Comparison of ENCODE assay signal across 11 cellular contexts in the genomic region with DNA sequence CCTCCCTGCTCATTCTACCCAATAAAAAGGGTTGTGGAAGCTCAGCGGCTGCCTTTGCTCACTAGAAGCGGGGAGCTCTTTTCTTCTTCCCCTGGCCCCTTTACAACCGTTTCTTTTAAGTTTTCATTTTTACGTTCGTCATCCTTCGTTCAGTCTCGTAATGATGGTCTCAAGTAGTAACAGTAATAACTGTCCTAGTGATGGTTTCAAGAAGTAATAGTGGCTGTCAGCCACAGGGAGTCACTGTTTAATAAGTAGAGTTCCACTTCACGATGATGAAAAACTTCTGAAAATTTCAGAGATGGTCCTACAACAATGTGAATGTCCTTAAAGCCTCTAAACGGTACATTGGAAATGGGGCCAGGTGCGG. TPM values are rescaled to one million over a fixed set of nuclear protein-coding genes. Genes with fewer than 3 reads are reported as not detected.
A peak's percentile ranks its signal among the peaks of the same experiment; 100 is the strongest.
DNase-seq lines count a peak whose midpoint lies in the region; ATAC-seq and TF ChIP-seq lines count a peak whose summit lies in the region.
"Had no signal": no experiment of that assay in that cellular context is flagged by ENCODE, and none has a peak within 500 bp of the region (broad histone marks: within the 10 kb centered on the region; RNA-seq: fewer than 3 reads in every experiment).

No MANE protein-coding gene starts in this region.

- H3K27me3 ChIP-seq in MM.1S (replicated peaks; ENCODE audit: insufficient read depth, low read length), result no peaks in the 10 kb centered on the region
- H3K27me3 ChIP-seq in sigmoid colon, result no peaks in the 10 kb centered on the region

- POLR2A ChIA-PET in naive thymus-derived CD8-positive, alpha-beta T cell (lab: Charles Lee), result no interaction called here

- in situ Hi-C loops in ACHN (cut with HindIII; ENCODE audit: low pct_ligation_motif_present, low pct_unique_long_range_greater_than_20kb, low sequenced_read_pairs), result no loop called here

- H2AFZ ChIP-seq in MM.1S (ENCODE audit: low read length), result no peak overlapping the region

- peak; percentile 40 for TF ChIP-seq CTCF in GM12864 (IDR thresholded peaks at IDR 0.05; ENCODE audit: low read depth, low read length, missing control alignments)
- peak; percentile 48 for TF ChIP-seq CTCF in MM.1S (IDR thresholded peaks at IDR 0.05; ENCODE audit: low read length)
- peak; percentile 35 for TF ChIP-seq CTCF in choroid plexus epithelial cell (conservative IDR thresholded peaks at IDR 0.05; ENCODE audit: low read depth, low read length)
- no peak for TF ChIP-seq CTCF in sigmoid colon (IDR thresholded peaks at IDR 0.05)

- H3K4me2 ChIP-seq in MM.1S (ENCODE audit: low read depth, low read length), result no peak overlapping the region

- no peak overlapping the region for H3K4me3 ChIP-seq in GM12864 (ENCODE audit: low read depth, low read length)
- no peak overlapping the region for H3K4me3 ChIP-seq in MM.1S (ENCODE audit: low read length)
- no peak overlapping the region for H3K4me3 ChIP-seq in choroid plexus epithelial cell (ENCODE audit: low read depth, low read length)
- H3K4me3 ChIP-seq in sigmoid colon, result no peak overlapping the region

- no peak for TF ChIP-seq POLR2A in sigmoid colon (IDR thresholded peaks at IDR 0.05)

- intact Hi-C loops in sigmoid colon (cut with DNase I), result no loop called here

- no peaks in the 10 kb centered on the region for H3F3A ChIP-seq in MM.1S (ENCODE audit: insufficient read depth, low read length)

- H3K36me3 ChIP-seq in MM.1S (replicated peaks; ENCODE audit: insufficient read depth, low read length) (no peaks in the 10 kb centered on the region), sigmoid colon (no peaks in the 10 kb centered on the region)

- no peaks in the 10 kb centered on the region for H3K9me3 Mint-ChIP-seq in naive thymus-derived CD8-positive, alpha-beta T cell
- H3K9me3 Mint-ChIP-seq: activated T-helper 1 cell treated with anti-CD3 and anti-CD28 coated beads, Interleukin-12 subunit alpha, Interleukin-12 subunit beta, Interleukin-2, Interleukin-4 antibody, amounts not matched to agents 30 ng/mL and 10 ng/mL and 1 ng/mL, durations not matched to agents 14 hours and 24 hours and 36 hours; dendritic cell treated with granulocyte-macrophage colony-stimulating factor and Interleukin-4, amounts not matched to agents 40 ng/mL and 50 ng/mL, for 4 days had no signal

- peaks cover 5 to 18% (median 10%) of the 10 kb centered on the region in 5 donors for H3K27me3 Mint-ChIP-seq in naive thymus-derived CD8-positive, alpha-beta T cell

- no peak overlapping the region for H3K9ac ChIP-seq in MM.1S (ENCODE audit: low read length)

- DNase-seq in ACHN, result peak; percentile 11
- no peak for DNase-seq in GM12864 (ENCODE audit: low read depth)
- peak; percentile 37 for DNase-seq in MM.1S
- DNase-seq in choroid plexus epithelial cell (ENCODE audit: low read depth), result peak; percentile 27
- DNase-seq in sigmoid colon, result no peak
- DNase-seq in naive thymus-derived CD8-positive, alpha-beta T cell, result no peak
- DNase-seq: stimulated activated naive CD4-positive, alpha-beta T cell treated with Interleukin-2 at 50 U/mL for 16 hours had no signal

- H3K4me3 Mint-ChIP-seq in naive thymus-derived CD8-positive, alpha-beta T cell, result no peak overlapping the region
- H3K4me3 Mint-ChIP-seq: activated T-helper 1 cell treated with anti-CD3 and anti-CD28 coated beads, Interleukin-12 subunit alpha, Interleukin-12 subunit beta, Interleukin-2, Interleukin-4 antibody, amounts not matched to agents 30 ng/mL and 10 ng/mL and 1 ng/mL, durations not matched to agents 14 hours and 24 hours and 36 hours; dendritic cell treated with granulocyte-macrophage colony-stimulating factor and Interleukin-4, amounts not matched to agents 40 ng/mL and 50 ng/mL, for 4 days had no signal

- H3K79me2 ChIP-seq in MM.1S (ENCODE audit: low read length), result no peaks in the 10 kb centered on the region

- H3K4me1 Mint-ChIP-seq in naive thymus-derived CD8-positive, alpha-beta T cell, result peaks cover 0 to 9% (median 2%) of the 10 kb centered on the region in 4 donors

- no peaks in the 10 kb centered on the region for H3K4me1 ChIP-seq in MM.1S (ENCODE audit: low read length)
- no peaks in the 10 kb centered on the region for H3K4me1 ChIP-seq in sigmoid colon

- H3K27ac ChIP-seq in MM.1S (ENCODE audit: low read length), result no peak overlapping the region
- no peak overlapping the region for H3K27ac ChIP-seq in sigmoid colon

- peak overlapping the region in 1 of 10 donors; percentile 67 for H3K27ac Mint-ChIP-seq in naive thymus-derived CD8-positive, alpha-beta T cell
- H3K27ac Mint-ChIP-seq: activated T-helper 1 cell treated with anti-CD3 and anti-CD28 coated beads, Interleukin-12 subunit alpha, Interleukin-12 subunit beta, Interleukin-2, Interleukin-4 antibody, amounts not matched to agents 30 ng/mL and 10 ng/mL and 1 ng/mL, durations not matched to agents 14 hours and 24 hours and 36 hours; dendritic cell treated with granulocyte-macrophage colony-stimulating factor and Interleukin-4, amounts not matched to agents 40 ng/mL and 50 ng/mL, for 4 days had no signal

- no peaks in the 10 kb centered on the region for H4K20me1 ChIP-seq in MM.1S (ENCODE audit: insufficient read depth, low read length)

- H3K9me2 ChIP-seq in MM.1S (replicated peaks; ENCODE audit: insufficient read depth, low read length), result no peaks in the 10 kb centered on the region

- 50 to 64% methylated on average over 10 of the region's 10 CpGs for WGBS in sigmoid colon, 2 donors

- no peak for ATAC-seq in naive thymus-derived CD8-positive, alpha-beta T cell
- ATAC-seq in HG03097 (IDR thresholded peaks at IDR 0.05; ENCODE audit: low FRiP score, unreplicated experiment) (no peak), HG03108 (IDR thresholded peaks at IDR 0.05; ENCODE audit: unreplicated experiment) (no peak)

- no peaks in the 10 kb centered on the region for H3K9me3 ChIP-seq in MM.1S (replicated peaks; ENCODE audit: insufficient read depth, low read length)
- no peaks in the 10 kb centered on the region for H3K9me3 ChIP-seq in sigmoid colon

- H3K36me3 Mint-ChIP-seq in naive thymus-derived CD8-positive, alpha-beta T cell, result no peaks in the 10 kb centered on the region

- TF ChIP-seq EP300 in sigmoid colon (IDR thresholded peaks at IDR 0.05), result no peak

RNA-seq across cellular contexts. Expression of gene UGT3A2, which starts 6.2 kb away (rescaled TPM):
- total RNA-seq in sigmoid colon, result under 1 TPM in 1 of 4 donors, not detected in 3; 0.68 TPM
- under 1 TPM in 1 of 3 donors, not detected in 2; 0.07 TPM for polyA plus RNA-seq in sigmoid colon
- total RNA-seq in naive thymus-derived CD8-positive, alpha-beta T cell, result not detected
- not detected for polyA plus RNA-seq in naive thymus-derived CD8-positive, alpha-beta T cell
- total RNA-seq: activated T-helper 1 cell treated with anti-CD3 and anti-CD28 coated beads, Interleukin-12 subunit alpha, Interleukin-12 subunit beta, Interleukin-2, Interleukin-4 antibody, amounts not matched to agents 30 ng/mL and 10 ng/mL and 1 ng/mL, durations not matched to agents 14 hours and 24 hours and 36 hours had no signal

Comparison
In these comparisons a context has a peak if more than half of its experiments do, and no peak if none do; other contexts are left out.
1. DNase-seq: peak in ACHN (single experiment), MM.1S (single experiment) and choroid plexus epithelial cell (single experiment); none in GM12864 (single experiment), sigmoid colon (single experiment) and naive thymus-derived CD8-positive, alpha-beta T cell (0 of 10).
2. CTCF ChIP-seq: peak in GM12864 (single experiment), MM.1S (single experiment) and choroid plexus epithelial cell (single experiment); none in sigmoid colon (0 of 4).